In genomic region chr16:69522041-69522578, GRCh38 we compare ENCODE assay signal across 25 cellular contexts. TPM values are rescaled to one million over a fixed set of nuclear protein-coding genes. Genes with fewer than 3 reads are reported as not detected.
DNase-seq lines count a peak whose midpoint lies in the region; ATAC-seq and TF ChIP-seq lines count a peak whose summit lies in the region.
"Had no signal": no experiment of that assay in that cellular context is flagged by ENCODE, and none has a peak within 500 bp of the region (broad histone marks: within the 10 kb centered on the region; RNA-seq: fewer than 3 reads in every experiment).

No MANE protein-coding gene starts in this region.

- H3F3A ChIP-seq in SU-DHL-6 (ENCODE audit: insufficient read depth), result no peaks in the 10 kb centered on the region

- peaks cover 33% of the 10 kb centered on the region for H3K4me1 Mint-ChIP-seq in stimulated activated naive CD8-positive, alpha-beta T cell treated with anti-CD3 and anti-CD28 coated beads, Interleukin-15, Interleukin-2, amounts not matched to agents 100 ng/mL and 50 ng/mL, for 24 hours (ENCODE audit: low read depth)
- peaks cover 42% of the 10 kb centered on the region for H3K4me1 Mint-ChIP-seq in stimulated activated naive CD8-positive, alpha-beta T cell treated with anti-CD3 and anti-CD28 coated beads, Interleukin-15, amount 100 ng/mL, for 72 hours
- H3K4me1 Mint-ChIP-seq in activated naive CD4-positive, alpha-beta T cell treated with anti-CD3 and anti-CD28 coated beads for 36 hours (ENCODE audit: low read depth), result peaks cover 21% of the 10 kb centered on the region

- peak overlapping the region; percentile 68 for H2AFZ ChIP-seq in SU-DHL-6 (ENCODE audit: low read depth, low read length, severe bottlenecking)

- DNase-seq in stimulated activated naive CD8-positive, alpha-beta T cell treated with anti-CD3 and anti-CD28 coated beads, Interleukin-15, Interleukin-2, amounts not matched to agents 100 U/mL and 50 U/mL, for 24 hours, result no peak
- DNase-seq in myocyte (ENCODE audit: low read depth) (peak; percentile 77), NCI-H446 treated with DMSO at 0.1 percent for 48 hours (lab: John Stamatoyannopoulos, UW) (no peak), RPMI8226 (no peak)
- DNase-seq in stimulated activated naive CD8-positive, alpha-beta T cell treated with anti-CD3 and anti-CD28 coated beads, Interleukin-15, amount 100 ng/mL, for 72 hours, result no peak
- no peak for DNase-seq in activated naive CD4-positive, alpha-beta T cell treated with anti-CD3 and anti-CD28 coated beads for 36 hours
- DNase-seq: activated CD4-positive, alpha-beta T cell treated with anti-CD3 and anti-CD28 coated beads for 1 hour; activated naive CD8-positive, alpha-beta T cell treated with anti-CD3 and anti-CD28 coated beads, Interleukin-2, amount 10 ng/mL, durations not matched to agents 7 days and 5 days; Calu3; dorsolateral prefrontal cortex; kidney glomerular epithelial cell; NCI-H1417; NCI-H2081; retina; stimulated activated CD4-positive, alpha-beta T cell treated with anti-CD3 and anti-CD28 coated beads, Interleukin-4, amount 100 ng/mL, for 24 hours; stimulated activated naive CD4-positive, alpha-beta T cell; T-cell; thyroid gland had no signal

- no peaks in the 10 kb centered on the region for H3K27me3 ChIP-seq in SU-DHL-6 (ENCODE audit: low read length)
- H3K27me3 ChIP-seq: dorsolateral prefrontal cortex, Peyer's patch, SJCRH30, thyroid gland had no signal

- no peaks in the 10 kb centered on the region for H3K79me2 ChIP-seq in SU-DHL-6 (ENCODE audit: insufficient read depth, low read length)

- no peak overlapping the region for H3K4me3 ChIP-seq in SU-DHL-6 (ENCODE audit: insufficient read depth, low read length, poor library complexity, severe bottlenecking)
- H3K4me3 ChIP-seq: BLaER1 treated with 17β-estradiol and CSF1 and Interleukin-3, amounts not matched to agents 10 nM and 100 nM; dorsolateral prefrontal cortex; lung; Peyer's patch; thyroid gland had no signal

- H3K9ac ChIP-seq in SU-DHL-6 (ENCODE audit: low read length), result no peak overlapping the region

- intact Hi-C loops in activated naive CD4-positive, alpha-beta T cell treated with anti-CD3 and anti-CD28 coated beads for 36 hours (cut with micrococcal nuclease), result loop anchor here (5.0 kb wide), 1 partner anchor 80 kb away; no protein-coding TSS in a partner anchor

- no peak for ATAC-seq in stimulated activated naive CD8-positive, alpha-beta T cell treated with anti-CD3 and anti-CD28 coated beads, Interleukin-15, Interleukin-2, amounts not matched to agents 100 U/mL and 50 U/mL, for 24 hours
- ATAC-seq in stimulated activated naive CD8-positive, alpha-beta T cell treated with anti-CD3 and anti-CD28 coated beads, Interleukin-15, amount 100 ng/mL, for 72 hours, result no peak
- ATAC-seq: T-cell had no signal

- H3K27ac Mint-ChIP-seq in stimulated activated naive CD8-positive, alpha-beta T cell treated with anti-CD3 and anti-CD28 coated beads, Interleukin-15, Interleukin-2, amounts not matched to agents 100 ng/mL and 50 ng/mL, for 24 hours, result peak overlapping the region; percentile 69
- peak overlapping the region; percentile 98 to 100 for H3K27ac Mint-ChIP-seq in stimulated activated naive CD8-positive, alpha-beta T cell treated with anti-CD3 and anti-CD28 coated beads, Interleukin-15, amount 100 ng/mL, for 72 hours
- no peak overlapping the region for H3K27ac Mint-ChIP-seq in activated naive CD4-positive, alpha-beta T cell treated with anti-CD3 and anti-CD28 coated beads for 36 hours
- H3K27ac Mint-ChIP-seq: T-cell had no signal

- no peaks in the 10 kb centered on the region for H3K27me3 Mint-ChIP-seq in stimulated activated naive CD8-positive, alpha-beta T cell treated with anti-CD3 and anti-CD28 coated beads, Interleukin-15, Interleukin-2, amounts not matched to agents 100 ng/mL and 50 ng/mL, for 24 hours
- no peaks in the 10 kb centered on the region for H3K27me3 Mint-ChIP-seq in stimulated activated naive CD8-positive, alpha-beta T cell treated with anti-CD3 and anti-CD28 coated beads, Interleukin-15, amount 100 ng/mL, for 72 hours
- no peaks in the 10 kb centered on the region for H3K27me3 Mint-ChIP-seq in activated naive CD4-positive, alpha-beta T cell treated with anti-CD3 and anti-CD28 coated beads for 36 hours (ENCODE audit: low read depth)
- H3K27me3 Mint-ChIP-seq: activated naive CD8-positive, alpha-beta T cell treated with anti-CD3 and anti-CD28 coated beads, Interleukin-2, amount 10 ng/mL, durations not matched to agents 7 days and 5 days; T-cell had no signal

- H3K27ac ChIP-seq in SU-DHL-6 (ENCODE audit: low read depth, low read length), result no peak overlapping the region
- H3K27ac ChIP-seq: dorsolateral prefrontal cortex, Peyer's patch, SJCRH30, thyroid gland had no signal

- H3K4me2 ChIP-seq in SU-DHL-6 (ENCODE audit: low read depth, low read length, poor library complexity, severe bottlenecking), result no peak overlapping the region

- peaks cover 11% of the 10 kb centered on the region for H3K9me3 Mint-ChIP-seq in stimulated activated naive CD8-positive, alpha-beta T cell treated with anti-CD3 and anti-CD28 coated beads, Interleukin-15, Interleukin-2, amounts not matched to agents 100 ng/mL and 50 ng/mL, for 24 hours
- H3K9me3 Mint-ChIP-seq in stimulated activated naive CD8-positive, alpha-beta T cell treated with anti-CD3 and anti-CD28 coated beads, Interleukin-15, amount 100 ng/mL, for 72 hours, result peaks cover 11 to 13% of the 10 kb centered on the region in 2 donors
- H3K9me3 Mint-ChIP-seq in activated naive CD4-positive, alpha-beta T cell treated with anti-CD3 and anti-CD28 coated beads for 36 hours, result no peaks in the 10 kb centered on the region
- H3K9me3 Mint-ChIP-seq: activated naive CD8-positive, alpha-beta T cell treated with anti-CD3 and anti-CD28 coated beads, Interleukin-2, amount 10 ng/mL, durations not matched to agents 7 days and 5 days; activated T-helper 1 cell treated with anti-CD3 and anti-CD28 coated beads, Interleukin-12 subunit alpha, Interleukin-12 subunit beta, Interleukin-2, Interleukin-4 antibody, amounts not matched to agents 30 ng/mL and 10 ng/mL and 1 ng/mL, durations not matched to agents 14 hours and 24 hours and 36 hours; T-cell had no signal

- H4K20me1 ChIP-seq in SU-DHL-6 (ENCODE audit: low read depth, low read length), result no peaks in the 10 kb centered on the region
- H4K20me1 ChIP-seq: BLaER1 treated with 17β-estradiol and CSF1 and Interleukin-3, amounts not matched to agents 10 nM and 100 nM had no signal

- H3K9me2 ChIP-seq in SU-DHL-6 (replicated peaks; ENCODE audit: insufficient read depth, low read length), result no peaks in the 10 kb centered on the region

- CTCF ChIA-PET in activated naive CD4-positive, alpha-beta T cell treated with anti-CD3 and anti-CD28 coated beads for 36 hours (lab: Charles Lee), result interaction anchor here (0.6 kb wide), 1 partner anchor 151 kb away, joined by 3 read pairs; no protein-coding TSS in a partner anchor

- no peak for TF ChIP-seq CTCF in SU-DHL-6 (IDR thresholded peaks at IDR 0.05; ENCODE audit: insufficient read depth, low read length, poor library complexity, severe bottlenecking)

- no peaks in the 10 kb centered on the region for H3K9me3 ChIP-seq in SU-DHL-6 (ENCODE audit: insufficient read depth, low read length)
- H3K9me3 ChIP-seq: Peyer's patch, SJCRH30, thyroid gland had no signal

- H3K4me3 Mint-ChIP-seq in stimulated activated naive CD8-positive, alpha-beta T cell treated with anti-CD3 and anti-CD28 coated beads, Interleukin-15, Interleukin-2, amounts not matched to agents 100 ng/mL and 50 ng/mL, for 24 hours, result no peak overlapping the region
- peak overlapping the region; percentile 10 to 95 for H3K4me3 Mint-ChIP-seq in stimulated activated naive CD8-positive, alpha-beta T cell treated with anti-CD3 and anti-CD28 coated beads, Interleukin-15, amount 100 ng/mL, for 72 hours
- H3K4me3 Mint-ChIP-seq in activated naive CD4-positive, alpha-beta T cell treated with anti-CD3 and anti-CD28 coated beads for 36 hours, result no peak overlapping the region
- H3K4me3 Mint-ChIP-seq: activated T-helper 1 cell treated with anti-CD3 and anti-CD28 coated beads, Interleukin-12 subunit alpha, Interleukin-12 subunit beta, Interleukin-2, Interleukin-4 antibody, amounts not matched to agents 30 ng/mL and 10 ng/mL and 1 ng/mL, durations not matched to agents 14 hours and 24 hours and 36 hours; T-cell had no signal

- H3K36me3 ChIP-seq in SU-DHL-6 (ENCODE audit: low read length), result no peaks in the 10 kb centered on the region
- H3K36me3 ChIP-seq: BLaER1 treated with 17β-estradiol and CSF1 and Interleukin-3, amounts not matched to agents 10 nM and 100 nM; Peyer's patch; SJCRH30; thyroid gland had no signal

- H3K36me3 Mint-ChIP-seq in stimulated activated naive CD8-positive, alpha-beta T cell treated with anti-CD3 and anti-CD28 coated beads, Interleukin-15, Interleukin-2, amounts not matched to agents 100 ng/mL and 50 ng/mL, for 24 hours (ENCODE audit: low read depth), result peaks cover 5% of the 10 kb centered on the region
- H3K36me3 Mint-ChIP-seq in activated naive CD4-positive, alpha-beta T cell treated with anti-CD3 and anti-CD28 coated beads for 36 hours (ENCODE audit: low read depth), result no peaks in the 10 kb centered on the region
- H3K36me3 Mint-ChIP-seq: T-cell had no signal

RNA-seq across cellular contexts. Expression of gene NFAT5, which starts 43.7 kb away (rescaled TPM):
- 23.6 and 35.2 TPM in 2 replicates for total RNA-seq in myocyte
- 21.9 TPM for polyA plus RNA-seq in myocyte (2012)
- total RNA-seq in activated naive CD4-positive, alpha-beta T cell treated with anti-CD3 and anti-CD28 coated beads for 36 hours, result 10 to 100 TPM; 33.0 to 34.0 TPM

Comparison
In these comparisons a context has a peak if more than half of its experiments do, and no peak if none do; other contexts are left out.
1. H3K4me3 Mint-ChIP-seq: peak in stimulated activated naive CD8-positive, alpha-beta T cell treated with anti-CD3 and anti-CD28 coated beads, Interleukin-15, amount 100 ng/mL, for 72 hours (2 of 2); none in stimulated activated naive CD8-positive, alpha-beta T cell treated with anti-CD3 and anti-CD28 coated beads, Interleukin-15, Interleukin-2, amounts not matched to agents 100 ng/mL and 50 ng/mL, for 24 hours (single experiment) and activated naive CD4-positive, alpha-beta T cell treated with anti-CD3 and anti-CD28 coated beads for 36 hours (single experiment).